Comparison of ENCODE assay signal across 24 cellular contexts in genomic region chr18:44060197-44060596, GRCh38.
DNase-seq lines count a peak whose midpoint lies in the region; ATAC-seq, FAIRE-seq and TF ChIP-seq lines count a peak whose summit lies in the region.
"Had no signal": no experiment of that assay in that cellular context is flagged by ENCODE, and none has a peak within 500 bp of the region (broad histone marks: within the 10 kb centered on the region; RNA-seq: fewer than 3 reads in every experiment).

No MANE protein-coding gene starts in this region.

- H3K4me1 ChIP-seq in right lobe of liver: no peaks in the 10 kb centered on the region
- H3K4me1 ChIP-seq in HepG2 (ENCODE audit: insufficient read depth, low read length): no peaks in the 10 kb centered on the region
- no peaks in the 10 kb centered on the region for H3K4me1 ChIP-seq in mesenchymal stem cell (ENCODE audit: control insufficient read depth, insufficient read depth, low read depth, low read length)
- no peaks in the 10 kb centered on the region for H3K4me1 ChIP-seq in spleen
- no peaks in the 10 kb centered on the region for H3K4me1 ChIP-seq in gastroesophageal sphincter
- H3K4me1 ChIP-seq: A549, BE2C had no signal

- H3K4ac ChIP-seq in mesenchymal stem cell (ENCODE audit: low read depth in 1 of 2, low read length in 2 of 2): no peak overlapping the region

- H3K79me2 ChIP-seq in HepG2 (ENCODE audit: insufficient read depth, low read length): no peaks in the 10 kb centered on the region

- TF ChIP-seq EP300 in HepG2 (IDR thresholded peaks at IDR 0.05; ENCODE audit: low read depth in 2 of 2, low read length in 2 of 2) (no peak), HepG2 (CRISPR knock-in tag; IDR thresholded peaks at IDR 0.05; ENCODE audit: borderline replicate concordance) (no peak), gastroesophageal sphincter (IDR thresholded peaks at IDR 0.05) (no peak)

- H2BK120ac ChIP-seq in mesenchymal stem cell (ENCODE audit: low read depth, low read length): no peak overlapping the region

- no peak overlapping the region for H2AK5ac ChIP-seq in mesenchymal stem cell (ENCODE audit: low read length, severe bottlenecking)

- no peak overlapping the region for H3K9ac ChIP-seq in HepG2 (ENCODE audit: insufficient read depth, low read depth, low read length)
- H3K9ac ChIP-seq in mesenchymal stem cell (ENCODE audit: low read length): no peak overlapping the region
- H3K9ac ChIP-seq: BLaER1 treated with 17β-estradiol and CSF1 and Interleukin-3, amounts not matched to agents 10 nM and 100 nM had no signal

- no peak overlapping the region for H3K23ac ChIP-seq in mesenchymal stem cell (ENCODE audit: low read length in 2 of 2)

- intact Hi-C loops in right lobe of liver (cut with DNase I): no loop called here
- intact Hi-C loops in HepG2 (cut with micrococcal nuclease; ENCODE audit: unreplicated experiment): no loop called here
- intact Hi-C loops in spleen (cut with DNase I; ENCODE audit: low total_unique reads): no loop called here

- H4K20me1 ChIP-seq in HepG2 (ENCODE audit: insufficient read depth, low read length): no peaks in the 10 kb centered on the region
- H4K20me1 ChIP-seq: BLaER1 treated with 17β-estradiol and CSF1 and Interleukin-3, amounts not matched to agents 10 nM and 100 nM had no signal

- H3K27ac ChIP-seq in right lobe of liver (no peak overlapping the region), HepG2 (ENCODE audit: extremely low read length, insufficient read depth, low read length) (no peak overlapping the region), mesenchymal stem cell (ENCODE audit: low read length, poor library complexity, severe bottlenecking) (no peak overlapping the region), spleen (no peak overlapping the region), gastroesophageal sphincter (no peak overlapping the region)
- H3K27ac ChIP-seq: A549; BLaER1 treated with 17β-estradiol and CSF1 and Interleukin-3, amounts not matched to agents 10 nM and 100 nM had no signal

- H3K4me2 ChIP-seq in HepG2 (ENCODE audit: low read depth, low read length) (no peak overlapping the region), mesenchymal stem cell (ENCODE audit: low read length, poor library complexity, severe bottlenecking) (no peak overlapping the region)
- H3K4me2 ChIP-seq: A549; BLaER1 treated with 17β-estradiol and CSF1 and Interleukin-3, amounts not matched to agents 10 nM and 100 nM; GM23338 had no signal

- no peak overlapping the region for H3K18ac ChIP-seq in mesenchymal stem cell (ENCODE audit: low read depth in 1 of 2, low read length in 2 of 2)

- H3K27me3 ChIP-seq in right lobe of liver (no peaks in the 10 kb centered on the region), HepG2 (ENCODE audit: control insufficient read depth in 1 of 2, insufficient read depth in 2 of 2, low read length in 2 of 2) (no peaks in the 10 kb centered on the region), mesenchymal stem cell (ENCODE audit: control insufficient read depth in 1 of 2, insufficient read depth in 1 of 2, low read length in 2 of 2) (no peaks in the 10 kb centered on the region), spleen (replicated peaks in 1 of 7) (no peaks in the 10 kb centered on the region), gastroesophageal sphincter (no peaks in the 10 kb centered on the region)
- H3K27me3 ChIP-seq: BE2C; BLaER1 treated with 17β-estradiol and CSF1 and Interleukin-3, amounts not matched to agents 10 nM and 100 nM had no signal

- H3K79me1 ChIP-seq in mesenchymal stem cell (replicated peaks; ENCODE audit: low read length, poor library complexity, severe bottlenecking): no peaks in the 10 kb centered on the region

- no peak overlapping the region for H2BK12ac ChIP-seq in mesenchymal stem cell (ENCODE audit: low read length in 2 of 2)

- H2AFZ ChIP-seq in HepG2 (ENCODE audit: low read length) (no peak overlapping the region), mesenchymal stem cell (ENCODE audit: low read depth, low read length) (no peak overlapping the region)
- H2AFZ ChIP-seq: GM23338 had no signal

- DNase-seq in right lobe of liver (peak in 2 of 3 donors; percentile 15 to 46), HepG2 (ENCODE audit: low spot score) (no peak), mesenchymal stem cell (no peak), spleen (peak; percentile 53), OCI-M2 (lab: John Stamatoyannopoulos, UW; ENCODE audit: unreplicated experiment) (no peak)
- DNase-seq: 8988T; ACHN; AML-193; BE2C; CD4-positive, alpha-beta T cell; CD8-positive, alpha-beta memory T cell; DMS 273 treated with DMSO at 0.1 percent for 48 hours; DMS79; EL; GDM1; H9 had no signal

- BruUV-seq in HepG2 (replicated peaks; lab: Mats Ljungman, UMichigan): no TSS peak

- in situ Hi-C loops in HepG2 (cut with HindIII; ENCODE audit: extremely low pct_ligation_motif_present, low pct_unique_long_range_greater_than_20kb): no loop called here

- no peak for TF ChIP-seq CTCF in right lobe of liver (IDR thresholded peaks at IDR 0.05)
- no peak for TF ChIP-seq CTCF in HepG2 (CRISPR knock-in tag; IDR thresholded peaks at IDR 0.05)
- no peak for TF ChIP-seq CTCF in spleen (IDR thresholded peaks at IDR 0.05 in 8 of 11, conservative IDR thresholded peaks at IDR 0.05 in 3 of 11)
- no peak for TF ChIP-seq CTCF in gastroesophageal sphincter (IDR thresholded peaks at IDR 0.05)

- no peak for TF ChIP-seq RAD21 in HepG2 (CRISPR knock-in tag; IDR thresholded peaks at IDR 0.05)

- H3K4me3 ChIP-seq in right lobe of liver (no peak overlapping the region), HepG2 (replicated peaks in 1 of 3; ENCODE audit: insufficient read depth in 1 of 3, low read depth in 2 of 3, low read length in 3 of 3) (no peak overlapping the region), mesenchymal stem cell (ENCODE audit: insufficient read depth in 1 of 2, low read depth in 1 of 2, low read length in 2 of 2) (no peak overlapping the region), spleen (no peak overlapping the region), gastroesophageal sphincter (no peak overlapping the region)
- H3K4me3 ChIP-seq: A549; BLaER1 treated with 17β-estradiol and CSF1 and Interleukin-3, amounts not matched to agents 10 nM and 100 nM; GM12878; GM23338 had no signal

- H3K9me3 ChIP-seq in right lobe of liver (no peaks in the 10 kb centered on the region), HepG2 (ENCODE audit: low read length) (peaks cover 35% of the 10 kb centered on the region), mesenchymal stem cell (ENCODE audit: control insufficient read depth, low read length) (no peaks in the 10 kb centered on the region), spleen (no peaks in the 10 kb centered on the region), gastroesophageal sphincter (no peaks in the 10 kb centered on the region)
- H3K9me3 ChIP-seq: A549, BE2C had no signal

- WGBS in right lobe of liver (ENCODE audit: insufficient coverage, low coverage, low lambda C conversion rate, missing lambda C conversion rate): 67% methylated on average over 2 of the region's 3 CpGs
- 3% methylated on average over 3 of the region's 3 CpGs for WGBS in HepG2 (ENCODE audit: low lambda C conversion rate)
- WGBS in mesenchymal stem cell: 92% methylated on average over 3 of the region's 3 CpGs
- WGBS in spleen, 5 donors: 81 to 92% (median 85%) methylated on average over 3 of the region's 3 CpGs
- 92 to 100% methylated on average over 1 to 2 of the region's 3 CpGs for WGBS in gastroesophageal sphincter (ENCODE audit: low coverage in 1 of 2), 2 donors

- TF ChIP-seq POLR2A in right lobe of liver (IDR thresholded peaks at IDR 0.05): no peak
- no peak for TF ChIP-seq POLR2A in HepG2 (IDR thresholded peaks at IDR 0.05; ENCODE audit: insufficient read depth in 1 of 2, low read depth in 2 of 2, low read length in 2 of 2)
- no peak for TF ChIP-seq POLR2A in spleen (IDR thresholded peaks at IDR 0.05)
- no peak for TF ChIP-seq POLR2A in gastroesophageal sphincter (IDR thresholded peaks at IDR 0.05)

- H2BK5ac ChIP-seq in mesenchymal stem cell (ENCODE audit: low read depth, low read length, poor library complexity, severe bottlenecking): no peak overlapping the region

- H3K36me3 ChIP-seq in right lobe of liver (no peaks in the 10 kb centered on the region), HepG2 (replicated peaks in 1 of 2; ENCODE audit: control insufficient read depth in 1 of 2, insufficient read depth in 2 of 2, low read length in 2 of 2) (no peaks in the 10 kb centered on the region), mesenchymal stem cell (ENCODE audit: control insufficient read depth in 1 of 2, insufficient read depth in 2 of 2, low read depth in 1 of 2, low read length in 2 of 2) (no peaks in the 10 kb centered on the region), spleen (no peaks in the 10 kb centered on the region), gastroesophageal sphincter (no peaks in the 10 kb centered on the region)
- H3K36me3 ChIP-seq: BE2C; BLaER1 treated with 17β-estradiol and CSF1 and Interleukin-3, amounts not matched to agents 10 nM and 100 nM had no signal

- H2BK15ac ChIP-seq in mesenchymal stem cell (ENCODE audit: low read depth, poor library complexity, severe bottlenecking): no peak overlapping the region

- no peak overlapping the region for H4K8ac ChIP-seq in mesenchymal stem cell (ENCODE audit: low read length)

- H4K91ac ChIP-seq in mesenchymal stem cell (ENCODE audit: low read length): peak overlapping the region; percentile 53

- CTCF ChIA-PET in HepG2 (lab: Yijun Ruan, JAX; ENCODE audit: low intra/inter-chr PET ratio, low total read pairs): no interaction called here

- POLR2A ChIA-PET in HepG2 (lab: Yijun Ruan, JAX): no interaction called here

- ATAC-seq in right lobe of liver: peak in 1 of 4 donors; percentile 38
- ATAC-seq in HepG2: no peak
- ATAC-seq in gastroesophageal sphincter: no peak
- ATAC-seq in HG03135 (IDR thresholded peaks at IDR 0.05; ENCODE audit: unreplicated experiment): no peak
- ATAC-seq: A549, GM12878, GM23338, HCT116 had no signal

- no peak for FAIRE-seq in HepG2 (lab: Jason Lieb, UNC)
- FAIRE-seq: A549, D721Med, GM12878 had no signal

- H3K14ac ChIP-seq in mesenchymal stem cell (ENCODE audit: low read length in 2 of 2): no peak overlapping the region

TF ChIP-seq in HepG2, 621 proteins besides CTCF, POLR2A, EP300 and RAD21 (continues in another document):
- no peak for TF ChIP-seq NFIB (CRISPR knock-in tag; IDR thresholded peaks at IDR 0.05; ENCODE audit: borderline replicate concordance)
- TF ChIP-seq KDM3A (CRISPR knock-in tag; IDR thresholded peaks at IDR 0.05; ENCODE audit: low read depth): no peak
- no peak for TF ChIP-seq MXD4 (CRISPR knock-in tag; IDR thresholded peaks at IDR 0.05)
- TF ChIP-seq ZNF256 (CRISPR knock-in tag; conservative IDR thresholded peaks at IDR 0.05): no peak

Comparison
In these comparisons a context has a peak if more than half of its experiments do, and no peak if none do; other contexts are left out.
1. DNase-seq: peak in right lobe of liver (2 of 3) and spleen (single experiment); none in HepG2 (single experiment), mesenchymal stem cell (single experiment) and OCI-M2 (single experiment).